In genomic region chr1:95953005-95953404, GRCh38 we compare ENCODE assay signal across 11 cellular contexts.
DNase-seq lines count a peak whose midpoint lies in the region; ATAC-seq and TF ChIP-seq lines count a peak whose summit lies in the region.
"Had no signal": no experiment of that assay in that cellular context is flagged by ENCODE, and none has a peak within 500 bp of the region (broad histone marks: within the 10 kb centered on the region; RNA-seq: fewer than 3 reads in every experiment).

No MANE protein-coding gene starts in this region.

- peak in 4 of 6 experiments; percentile 17 to 55 (median 29) for TF ChIP-seq CTCF in esophagus squamous epithelium (IDR thresholded peaks at IDR 0.05)
- TF ChIP-seq CTCF in progenitor cell of endocrine pancreas (IDR thresholded peaks at IDR 0.05; ENCODE audit: unreplicated experiment) = peak; percentile 52

- H3K27ac ChIP-seq in esophagus squamous epithelium = no peak overlapping the region
- H3K27ac ChIP-seq: A549, tibial nerve had no signal

- TF ChIP-seq POLR2A in esophagus squamous epithelium (IDR thresholded peaks at IDR 0.05) = no peak

- H3K4me3 ChIP-seq in esophagus squamous epithelium = no peak overlapping the region
- H3K4me3 ChIP-seq: A549, tibial nerve had no signal

- H3K27me3 ChIP-seq in esophagus squamous epithelium = no peaks in the 10 kb centered on the region
- H3K27me3 ChIP-seq: tibial nerve had no signal

- H3K4me1 Mint-ChIP-seq in progenitor cell of endocrine pancreas (ENCODE audit: low read depth) = peaks cover 23% of the 10 kb centered on the region

- H3K4me1 ChIP-seq in esophagus squamous epithelium = peaks cover 0 to 13% (median 0%) of the 10 kb centered on the region in 3 donors
- H3K4me1 ChIP-seq: A549, tibial nerve had no signal

- H3K4me3 Mint-ChIP-seq in progenitor cell of endocrine pancreas (ENCODE audit: low read depth) = no peak overlapping the region

- DNase-seq in NCI-H1105 treated with DMSO at 0.1 percent for 48 hours (lab: John Stamatoyannopoulos, UW) (peak; percentile 36), NCI-H1105 (lab: John Stamatoyannopoulos, UW) (no peak), NCI-H446 (lab: John Stamatoyannopoulos, UW) (peak; percentile 56 to 74), esophagus squamous epithelium (lab: John Stamatoyannopoulos, UW) (no peak), progenitor cell of endocrine pancreas (ENCODE audit: low spot score, unreplicated experiment) (no peak), foreskin melanocyte (no peak)
- DNase-seq: activated gamma-delta T cell treated with Interleukin-2 at 50 U/mL for 16 hours had no signal

- no peaks in the 10 kb centered on the region for H3K27me3 Mint-ChIP-seq in progenitor cell of endocrine pancreas

- no peaks in the 10 kb centered on the region for H3K36me3 ChIP-seq in esophagus squamous epithelium
- H3K36me3 ChIP-seq: tibial nerve had no signal

- no peak for ATAC-seq in GM18520 (IDR thresholded peaks at IDR 0.05; ENCODE audit: unreplicated experiment)
- ATAC-seq in HG02588 (IDR thresholded peaks at IDR 0.05; ENCODE audit: unreplicated experiment) = no peak
- ATAC-seq: A549 had no signal

- intact Hi-C loops in esophagus squamous epithelium (cut with DNase I) = no loop called here

- no peak overlapping the region for H3K27ac Mint-ChIP-seq in progenitor cell of endocrine pancreas

- H3K36me3 Mint-ChIP-seq in progenitor cell of endocrine pancreas (ENCODE audit: insufficient read depth) = no peaks in the 10 kb centered on the region

- no peaks in the 10 kb centered on the region for H3K9me3 ChIP-seq in esophagus squamous epithelium
- H3K9me3 ChIP-seq: A549, tibial nerve had no signal

- WGBS in esophagus squamous epithelium, 2 donors = 8 to 12% methylated on average over 4 of the region's 4 CpGs

- H3K9me3 Mint-ChIP-seq in progenitor cell of endocrine pancreas (ENCODE audit: low read depth) = no peaks in the 10 kb centered on the region

Comparison
In these comparisons a context has a peak if more than half of its experiments do, and no peak if none do; other contexts are left out.
1. DNase-seq: peak in NCI-H1105 treated with DMSO at 0.1 percent for 48 hours (single experiment) and NCI-H446 (2 of 2); none in NCI-H1105 (single experiment), esophagus squamous epithelium (single experiment), progenitor cell of endocrine pancreas (single experiment) and foreskin melanocyte (single experiment).